ENCODE assay signal across 12 cellular contexts in the genomic region with DNA sequence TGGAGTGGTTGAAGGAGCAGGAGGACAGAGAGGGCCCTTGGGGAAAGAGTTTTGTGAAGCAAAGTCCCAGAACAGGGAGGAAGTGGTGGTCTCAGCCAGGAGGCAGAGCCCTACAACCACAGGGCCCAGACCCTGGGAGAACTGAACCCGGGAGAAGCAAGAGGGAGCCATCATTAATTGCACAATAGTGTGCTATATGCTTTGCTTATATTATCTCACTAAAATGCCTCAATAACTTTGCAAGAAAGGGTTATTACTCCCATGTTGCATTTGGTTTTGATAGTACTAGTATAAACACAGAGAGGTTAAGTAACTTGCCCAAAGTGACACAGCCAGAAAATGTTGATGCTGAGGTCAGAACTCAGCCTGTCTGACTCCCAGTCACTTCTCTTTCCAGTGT.
DNase-seq lines count a peak whose midpoint lies in the region; ATAC-seq and TF ChIP-seq lines count a peak whose summit lies in the region.
"Had no signal": no experiment of that assay in that cellular context is flagged by ENCODE, and none has a peak within 500 bp of the region (broad histone marks: within the 10 kb centered on the region; RNA-seq: fewer than 3 reads in every experiment).

No MANE protein-coding gene starts in this region.

- no peaks in the 10 kb centered on the region for H3K36me3 ChIP-seq in mammary epithelial cell (ENCODE audit: insufficient read depth, low read length)
- H3K36me3 ChIP-seq in breast epithelium: no peaks in the 10 kb centered on the region
- H3K36me3 ChIP-seq in PC-9 (ENCODE audit: low read depth): no peaks in the 10 kb centered on the region
- H3K36me3 ChIP-seq in PC-3 (ENCODE audit: low read depth, low read length): no peaks in the 10 kb centered on the region
- H3K36me3 ChIP-seq: HAP-1 had no signal

- H3F3A ChIP-seq in PC-9 (ENCODE audit: insufficient read depth, low read depth) (peaks cover 36% of the 10 kb centered on the region), PC-3 (ENCODE audit: low read length, unreplicated experiment) (no peaks in the 10 kb centered on the region)

- H4K20me1 ChIP-seq in mammary epithelial cell (ENCODE audit: insufficient read depth, low read length) (no peaks in the 10 kb centered on the region), PC-9 (ENCODE audit: insufficient read depth) (no peaks in the 10 kb centered on the region), PC-3 (ENCODE audit: low read length) (no peaks in the 10 kb centered on the region)

- H3K9ac ChIP-seq in mammary epithelial cell (ENCODE audit: insufficient read depth, low read length) (no peak overlapping the region), PC-3 (ENCODE audit: low read length) (no peak overlapping the region)

- dilution Hi-C loops in mammary epithelial cell (cut with HindIII; ENCODE audit: low sequenced_read_pairs): no loop called here

- H3K79me2 ChIP-seq in mammary epithelial cell (ENCODE audit: insufficient read depth, low read length) (no peaks in the 10 kb centered on the region), PC-9 (ENCODE audit: low read depth) (no peaks in the 10 kb centered on the region), PC-3 (ENCODE audit: low read length) (no peaks in the 10 kb centered on the region)

- CTCF ChIA-PET in mammary epithelial cell (lab: Charles Lee; ENCODE audit: low non-redundant PET) (no interaction called here), PC-9 (lab: Charles Lee) (no interaction called here), PC-3 (lab: Charles Lee) (no interaction called here)

- no peak for TF ChIP-seq POLR2A in breast epithelium (IDR thresholded peaks at IDR 0.05)

- 100% methylated on average over 1 of the region's 1 CpG for WGBS in mammary epithelial cell (ENCODE audit: low coverage, missing lambda C conversion rate)

- no peak for DNase-seq in mammary epithelial cell
- DNase-seq in breast epithelium (ENCODE audit: low spot score in 2 of 2): no peak
- DNase-seq in PC-9: no peak
- DNase-seq in neural crest cell (ENCODE audit: low read depth, low spot score): no peak
- DNase-seq in mesothelial cell of epicardium (ENCODE audit: low spot score in 2 of 2, unreplicated experiment in 2 of 2): no peak
- DNase-seq in DMS53 treated with DMSO at 0.1 percent for 48 hours (lab: John Stamatoyannopoulos, UW; ENCODE audit: unreplicated experiment): no peak
- no peak for DNase-seq in PC-3
- DNase-seq: CD4-positive, CD25-positive, alpha-beta regulatory T cell; DMS53 had no signal

- peak overlapping the region; percentile 15 for H2AFZ ChIP-seq in mammary epithelial cell (ENCODE audit: low read depth, low read length)
- H2AFZ ChIP-seq in PC-9: no peak overlapping the region
- H2AFZ ChIP-seq in PC-3 (ENCODE audit: low read length): no peak overlapping the region

- H3K9me3 ChIP-seq in mammary epithelial cell (replicated peaks; ENCODE audit: insufficient read depth, low read length) (no peaks in the 10 kb centered on the region), breast epithelium (no peaks in the 10 kb centered on the region), PC-9 (ENCODE audit: insufficient read depth, low read depth) (no peaks in the 10 kb centered on the region), PC-3 (ENCODE audit: low read length) (no peaks in the 10 kb centered on the region)
- H3K9me3 ChIP-seq: HAP-1 had no signal

- no peaks in the 10 kb centered on the region for H3K9me3 Mint-ChIP-seq in neural crest cell
- H3K9me3 Mint-ChIP-seq in mesothelial cell of epicardium: no peaks in the 10 kb centered on the region

- H3K27me3 Mint-ChIP-seq in neural crest cell (ENCODE audit: low read depth) (peaks cover 20% of the 10 kb centered on the region), mesothelial cell of epicardium (ENCODE audit: low read depth) (peaks cover 47% of the 10 kb centered on the region)

- H3K27me3 ChIP-seq in mammary epithelial cell (ENCODE audit: insufficient read depth, low read length) (no peaks in the 10 kb centered on the region), breast epithelium (peaks cover 0 to 3% of the 10 kb centered on the region in 2 donors), PC-9 (ENCODE audit: insufficient read depth, low read depth) (no peaks in the 10 kb centered on the region), PC-3 (ENCODE audit: low read length) (no peaks in the 10 kb centered on the region)

- TF ChIP-seq CTCF in mammary epithelial cell (conservative IDR thresholded peaks at IDR 0.05 in 1 of 2, IDR thresholded peaks at IDR 0.05 in 1 of 2; ENCODE audit: extremely low read depth in 1 of 2, insufficient read depth in 1 of 2, low read depth in 1 of 2, low read length in 2 of 2): no peak
- TF ChIP-seq CTCF in breast epithelium (IDR thresholded peaks at IDR 0.05): no peak
- no peak for TF ChIP-seq CTCF in PC-9 (conservative IDR thresholded peaks at IDR 0.05)
- no peak for TF ChIP-seq CTCF in neural crest cell (conservative IDR thresholded peaks at IDR 0.05)
- no peak for TF ChIP-seq CTCF in mesothelial cell of epicardium (IDR thresholded peaks at IDR 0.05; ENCODE audit: unreplicated experiment)
- no peak for TF ChIP-seq CTCF in PC-3 (conservative IDR thresholded peaks at IDR 0.05; ENCODE audit: low read depth, low read length)

- peak overlapping the region; percentile 44 for H3K4me2 ChIP-seq in mammary epithelial cell (ENCODE audit: insufficient read depth, low read depth, low read length)
- H3K4me2 ChIP-seq in PC-9: peak overlapping the region; percentile 71
- H3K4me2 ChIP-seq in PC-3 (ENCODE audit: low read length): no peak overlapping the region

- H3K27ac ChIP-seq in mammary epithelial cell (ENCODE audit: insufficient read depth, low read depth, low read length) (peak overlapping the region; percentile 5), breast epithelium (no peak overlapping the region), PC-9 (peak overlapping the region; percentile 76), PC-3 (ENCODE audit: low read length) (no peak overlapping the region)
- H3K27ac ChIP-seq: 22Rv1, HL-60 had no signal

- POLR2A ChIA-PET in PC-9 (lab: Charles Lee; ENCODE audit: unreplicated experiment) (no interaction called here), PC-3 (lab: Charles Lee; ENCODE audit: unreplicated experiment) (no interaction called here)

- peak overlapping the region; percentile 59 for H3K27ac Mint-ChIP-seq in neural crest cell (ENCODE audit: unreplicated experiment)
- no peak overlapping the region for H3K27ac Mint-ChIP-seq in mesothelial cell of epicardium
- H3K27ac Mint-ChIP-seq: CD4-positive, CD25-positive, alpha-beta regulatory T cell had no signal

- ATAC-seq in PC-3: no peak

- H3K4me3 Mint-ChIP-seq in neural crest cell (no peak overlapping the region), mesothelial cell of epicardium (no peak overlapping the region)
- H3K4me3 Mint-ChIP-seq: CD4-positive, CD25-positive, alpha-beta regulatory T cell had no signal

- in situ Hi-C loops in mammary epithelial cell (cut with MboI; ENCODE audit: low sequenced_read_pairs in 2 of 2): no loop called here

- no peak overlapping the region for H3K4me3 ChIP-seq in mammary epithelial cell (replicated peaks in 1 of 3; ENCODE audit: insufficient read depth in 1 of 3, low read depth in 2 of 3, low read length in 3 of 3)
- no peak overlapping the region for H3K4me3 ChIP-seq in breast epithelium
- H3K4me3 ChIP-seq in PC-9: no peak overlapping the region
- no peak overlapping the region for H3K4me3 ChIP-seq in PC-3 (ENCODE audit: low read length)
- H3K4me3 ChIP-seq: HAP-1 had no signal

- H3K9me2 ChIP-seq in PC-9 (ENCODE audit: insufficient read depth): no peaks in the 10 kb centered on the region
- H3K9me2 ChIP-seq in PC-3 (replicated peaks; ENCODE audit: low read length): no peaks in the 10 kb centered on the region

- H3K36me3 Mint-ChIP-seq in neural crest cell (ENCODE audit: low read depth) (no peaks in the 10 kb centered on the region), mesothelial cell of epicardium (no peaks in the 10 kb centered on the region)
- H3K36me3 Mint-ChIP-seq: CD4-positive, CD25-positive, alpha-beta regulatory T cell had no signal

- H3K4me1 Mint-ChIP-seq in neural crest cell: peaks cover 48% of the 10 kb centered on the region
- H3K4me1 Mint-ChIP-seq in mesothelial cell of epicardium: peaks cover 19% of the 10 kb centered on the region
- H3K4me1 Mint-ChIP-seq: CD4-positive, CD25-positive, alpha-beta regulatory T cell had no signal

- BruUV-seq in mammary epithelial cell (replicated peaks; lab: Mats Ljungman, UMichigan): no TSS peak
- BruUV-seq in PC-9 (replicated peaks; lab: Mats Ljungman, UMichigan): no TSS peak
- BruUV-seq in PC-3 (replicated peaks; lab: Mats Ljungman, UMichigan): no TSS peak

- peaks cover 25% of the 10 kb centered on the region for H3K4me1 ChIP-seq in mammary epithelial cell (ENCODE audit: insufficient read depth, low read length)
- H3K4me1 ChIP-seq in breast epithelium: no peaks in the 10 kb centered on the region
- peaks cover 69% of the 10 kb centered on the region for H3K4me1 ChIP-seq in PC-9 (replicated peaks; ENCODE audit: insufficient read depth)
- peaks cover 26% of the 10 kb centered on the region for H3K4me1 ChIP-seq in PC-3 (ENCODE audit: insufficient read depth, low read length)

- intact Hi-C loops in mammary epithelial cell (cut with micrococcal nuclease): no loop called here
- intact Hi-C loops in breast epithelium (cut with DNase I; ENCODE audit: low total_unique reads): no loop called here
- intact Hi-C loops in PC-9 (cut with micrococcal nuclease; ENCODE audit: unreplicated experiment): no loop called here
- intact Hi-C loops in PC-3 (cut with micrococcal nuclease): loop anchor here (10.0 kb wide), 1 partner anchor 127 kb away; a partner anchor contains a TSS

Comparison
In these comparisons a context has a peak if more than half of its experiments do, and no peak if none do; other contexts are left out.
1. H3K27ac ChIP-seq: peak in mammary epithelial cell (single experiment) and PC-9 (single experiment); none in breast epithelium (0 of 2) and PC-3 (single experiment).